ENCODE assay signal across 8 cellular contexts in genomic region chr6:33192105-33192646, GRCh38. TPM values are rescaled to one million over a fixed set of nuclear protein-coding genes. Genes with fewer than 3 reads are reported as not detected.
A peak's percentile ranks its signal among the peaks of the same experiment; 100 is the strongest.
DNase-seq lines count a peak whose midpoint lies in the region; ATAC-seq lines count a peak whose summit lies in the region.

TSS of gene COL11A2 (minus strand) at chr6:33192467. CDS start at chr6:33192240, 227 bp downstream.

- DNase-seq in Right ventricle myocardium inferior (ENCODE audit: missing footprints) (peak; percentile 32), cardiac septum (ENCODE audit: low spot score) (no peak), NCI-H524 treated with DMSO at 0.1 percent for 48 hours (lab: John Stamatoyannopoulos, UW) (no peak), AG08396 (ENCODE audit: low spot score) (no peak)
- no peak for DNase-seq in activated T-helper 2 cell treated with anti-CD3 and anti-CD28 coated beads, Interferon-gamma antibody, Interleukin-2, Interleukin-4, amounts not matched to agents 10 μg/mL and 5 μg/mL and 100 μg/mL, durations not matched to agents 14 hours and 24 hours and 36 hours (ENCODE audit: low spot score)

- peaks cover 44% of the 10 kb centered on the region for H3K27me3 Mint-ChIP-seq in activated T-helper 2 cell treated with anti-CD3 and anti-CD28 coated beads, Interferon-gamma antibody, Interleukin-2, Interleukin-4, amounts not matched to agents 10 μg/mL and 5 μg/mL and 100 μg/mL, durations not matched to agents 14 hours and 24 hours and 36 hours (ENCODE audit: low read depth)

- H3K4me3 ChIP-seq in ectodermal cell (ENCODE audit: insufficient read depth, low read depth, low read length) (peak within 1 kb of the TSS; percentile 22), mucosa of rectum (ENCODE audit: low read length in 2 of 2) (peak within 1 kb of the TSS; percentile 37 to 62), urinary bladder (ENCODE audit: low read depth, low read length) (peak within 1 kb of the TSS; percentile 21)

- peaks cover 8% of the 10 kb centered on the region for H3K36me3 ChIP-seq in ectodermal cell (ENCODE audit: control insufficient read depth, insufficient read depth, low read length)
- H3K36me3 ChIP-seq in mucosa of rectum (ENCODE audit: control insufficient read depth in 2 of 2, insufficient read depth in 2 of 2, low read length in 2 of 2): peaks cover 28 to 29% of the 10 kb centered on the region in 2 donors
- no peaks in the 10 kb centered on the region for H3K36me3 ChIP-seq in urinary bladder (ENCODE audit: insufficient read depth)

- H3K27me3 ChIP-seq in ectodermal cell (ENCODE audit: control insufficient read depth, insufficient read depth, low read length, poor library complexity, severe bottlenecking) (peaks cover 28% of the 10 kb centered on the region), mucosa of rectum (ENCODE audit: control insufficient read depth in 2 of 2, insufficient read depth in 2 of 2, low read length in 2 of 2) (peaks cover 22% of the 10 kb centered on the region in 2 donors)

- peaks cover 12% of the 10 kb centered on the region for H3K4me1 ChIP-seq in ectodermal cell (ENCODE audit: control insufficient read depth, insufficient read depth, low read length)
- H3K4me1 ChIP-seq in mucosa of rectum (ENCODE audit: control insufficient read depth in 2 of 2, insufficient read depth in 2 of 2, low read length in 2 of 2): peaks cover 7 to 10% of the 10 kb centered on the region in 2 donors
- no peaks in the 10 kb centered on the region for H3K4me1 ChIP-seq in urinary bladder (ENCODE audit: insufficient read depth)

- no peaks in the 10 kb centered on the region for H3K9me3 ChIP-seq in ectodermal cell (ENCODE audit: control insufficient read depth, low read length)
- no peaks in the 10 kb centered on the region for H3K9me3 ChIP-seq in mucosa of rectum (ENCODE audit: control insufficient read depth in 2 of 2, low read length in 2 of 2)

- peaks cover 11% of the 10 kb centered on the region for H3K4me1 Mint-ChIP-seq in activated T-helper 2 cell treated with anti-CD3 and anti-CD28 coated beads, Interferon-gamma antibody, Interleukin-2, Interleukin-4, amounts not matched to agents 10 μg/mL and 5 μg/mL and 100 μg/mL, durations not matched to agents 14 hours and 24 hours and 36 hours (ENCODE audit: low read depth)

- H3K27ac ChIP-seq in ectodermal cell (ENCODE audit: insufficient read depth, low read depth, low read length, poor library complexity, severe bottlenecking) (no peak within 1 kb of the TSS), mucosa of rectum (ENCODE audit: low read depth in 2 of 2, low read length in 2 of 2) (no peak within 1 kb of the TSS), urinary bladder (ENCODE audit: low read depth) (no peak within 1 kb of the TSS)

- intact Hi-C loops in Right ventricle myocardium inferior (cut with DNase I): no loop called here
- intact Hi-C loops in cardiac septum (cut with DNase I): no loop called here
- intact Hi-C loops in activated T-helper 2 cell treated with anti-CD3 and anti-CD28 coated beads, Interferon-gamma antibody, Interleukin-2, Interleukin-4, amounts not matched to agents 10 μg/mL and 5 μg/mL and 100 μg/mL, durations not matched to agents 14 hours and 24 hours and 36 hours (cut with micrococcal nuclease): no loop called here

- H3K36me3 Mint-ChIP-seq in activated T-helper 2 cell treated with anti-CD3 and anti-CD28 coated beads, Interferon-gamma antibody, Interleukin-2, Interleukin-4, amounts not matched to agents 10 μg/mL and 5 μg/mL and 100 μg/mL, durations not matched to agents 14 hours and 24 hours and 36 hours (ENCODE audit: low read depth): peaks cover 36% of the 10 kb centered on the region

- H3K9ac ChIP-seq in mucosa of rectum (ENCODE audit: low read depth in 1 of 2, low read length in 2 of 2): peak within 1 kb of the TSS; percentile 28 to 41

- H3K9me3 Mint-ChIP-seq in activated T-helper 2 cell treated with anti-CD3 and anti-CD28 coated beads, Interferon-gamma antibody, Interleukin-2, Interleukin-4, amounts not matched to agents 10 μg/mL and 5 μg/mL and 100 μg/mL, durations not matched to agents 14 hours and 24 hours and 36 hours: no peaks in the 10 kb centered on the region

- H3K4me3 Mint-ChIP-seq in activated T-helper 2 cell treated with anti-CD3 and anti-CD28 coated beads, Interferon-gamma antibody, Interleukin-2, Interleukin-4, amounts not matched to agents 10 μg/mL and 5 μg/mL and 100 μg/mL, durations not matched to agents 14 hours and 24 hours and 36 hours (ENCODE audit: low read depth): no peak within 1 kb of the TSS

- H3K27ac Mint-ChIP-seq in activated T-helper 2 cell treated with anti-CD3 and anti-CD28 coated beads, Interferon-gamma antibody, Interleukin-2, Interleukin-4, amounts not matched to agents 10 μg/mL and 5 μg/mL and 100 μg/mL, durations not matched to agents 14 hours and 24 hours and 36 hours: no peak within 1 kb of the TSS

- no peak for ATAC-seq in Right ventricle myocardium inferior

- 10% methylated on average over 29 to 33 of the region's 35 CpGs for WGBS in ectodermal cell, 2 experiments
- WGBS in urinary bladder: 9% methylated on average over 35 of the region's 35 CpGs

RNA-seq across cellular contexts. Expression of gene COL11A2, which starts in this region (rescaled TPM):
- total RNA-seq in Right ventricle myocardium inferior: 1.1 TPM
- 1.7 TPM for total RNA-seq in cardiac septum
- 6.1 TPM for polyA plus RNA-seq in ectodermal cell (2013, experiment 1 of 4)
- 7.4 TPM for polyA plus RNA-seq in ectodermal cell (2013, experiment 2 of 4)
- polyA plus RNA-seq in ectodermal cell (2013, experiment 3 of 4): 5.2 TPM
- 8.3 TPM for polyA plus RNA-seq in ectodermal cell (2013, experiment 4 of 4)
- total RNA-seq in urinary bladder: 1.3 TPM
- polyA plus RNA-seq in urinary bladder: 0.30 TPM
- total RNA-seq in activated T-helper 2 cell treated with anti-CD3 and anti-CD28 coated beads, Interferon-gamma antibody, Interleukin-2, Interleukin-4, amounts not matched to agents 10 μg/mL and 5 μg/mL and 100 μg/mL, durations not matched to agents 14 hours and 24 hours and 36 hours: 0.34 and 0.37 TPM in 2 replicates
